9 cellular contexts compared by ENCODE assay signal in the genomic region with DNA sequence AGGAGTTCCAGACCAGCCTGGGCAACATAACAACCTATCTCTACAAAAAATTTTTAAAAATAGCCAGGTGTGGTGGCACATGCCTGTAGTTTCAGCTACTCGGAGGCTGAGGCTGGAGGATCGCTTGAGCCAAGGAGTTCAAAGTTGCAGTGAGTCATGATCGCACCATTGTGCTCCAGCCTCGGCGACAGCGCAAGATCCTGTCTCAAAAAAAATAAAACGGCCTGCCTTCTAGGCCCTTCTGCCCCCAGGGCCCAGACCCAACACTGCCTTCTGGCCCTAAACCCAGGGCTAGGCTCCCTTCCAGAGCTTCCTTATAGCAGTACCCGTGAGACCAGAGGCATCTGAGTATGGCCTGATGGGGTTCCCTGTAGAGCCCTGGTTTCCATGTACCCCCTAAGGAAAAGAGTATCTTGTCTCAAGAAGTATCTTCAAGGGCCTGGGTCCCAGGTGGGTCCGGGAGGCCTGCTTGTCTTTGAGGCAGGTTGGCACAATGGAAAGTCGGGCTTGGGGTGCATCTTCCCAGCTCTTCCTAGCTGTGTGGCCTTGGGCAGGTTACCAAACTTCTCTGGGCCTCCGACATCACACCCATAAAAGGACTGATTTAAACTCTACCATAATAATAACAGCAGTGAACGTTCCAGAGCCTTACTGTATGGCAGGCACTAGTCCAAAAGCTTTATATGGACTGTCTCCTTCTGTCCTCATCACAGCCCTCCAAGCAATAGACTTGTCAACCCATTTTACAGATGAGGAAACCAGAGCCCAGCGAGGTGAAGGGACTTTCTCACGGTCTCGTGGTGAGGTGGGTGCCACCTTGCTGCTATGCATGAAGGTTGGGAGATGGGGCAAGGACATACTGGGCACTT. TPM values are rescaled to one million over a fixed set of nuclear protein-coding genes. Genes with fewer than 3 reads are reported as not detected.
DNase-seq lines count a peak whose midpoint lies in the region; ATAC-seq and TF ChIP-seq lines count a peak whose summit lies in the region.
"Had no signal": no experiment of that assay in that cellular context is flagged by ENCODE, and none has a peak within 500 bp of the region (broad histone marks: within the 10 kb centered on the region; RNA-seq: fewer than 3 reads in every experiment).

No MANE protein-coding gene starts in this region.

- H3K27ac ChIP-seq in left lung (peak overlapping the region; percentile 75 to 84), urinary bladder (ENCODE audit: low read depth) (peak overlapping the region; percentile 95)

- peak overlapping the region; percentile 72 for H3K27ac Mint-ChIP-seq in activated naive CD4-positive, alpha-beta T cell treated with anti-CD3 and anti-CD28 coated beads, Interleukin-2, amount 10 ng/mL, durations not matched to agents 7 days and 5 days
- no peak overlapping the region for H3K27ac Mint-ChIP-seq in activated naive CD4-positive, alpha-beta T cell treated with anti-CD3 and anti-CD28 coated beads for 36 hours
- H3K27ac Mint-ChIP-seq: B cell had no signal

- no peaks in the 10 kb centered on the region for H3K9me3 ChIP-seq in left lung

- H3K9me3 Mint-ChIP-seq in activated naive CD4-positive, alpha-beta T cell treated with anti-CD3 and anti-CD28 coated beads, Interleukin-2, amount 10 ng/mL, durations not matched to agents 7 days and 5 days = no peaks in the 10 kb centered on the region
- no peaks in the 10 kb centered on the region for H3K9me3 Mint-ChIP-seq in activated naive CD4-positive, alpha-beta T cell treated with anti-CD3 and anti-CD28 coated beads for 36 hours
- H3K9me3 Mint-ChIP-seq: dendritic cell treated with granulocyte-macrophage colony-stimulating factor and Interleukin-4, amounts not matched to agents 40 ng/mL and 50 ng/mL, for 4 days had no signal

- peaks cover 61% of the 10 kb centered on the region for H3K36me3 Mint-ChIP-seq in activated naive CD4-positive, alpha-beta T cell treated with anti-CD3 and anti-CD28 coated beads, Interleukin-2, amount 10 ng/mL, durations not matched to agents 7 days and 5 days
- H3K36me3 Mint-ChIP-seq in activated naive CD4-positive, alpha-beta T cell treated with anti-CD3 and anti-CD28 coated beads for 36 hours (ENCODE audit: low read depth) = peaks cover 5% of the 10 kb centered on the region

- 68% methylated on average over 15 of the region's 15 CpGs for WGBS in urinary bladder

- H3K4me1 Mint-ChIP-seq in activated naive CD4-positive, alpha-beta T cell treated with anti-CD3 and anti-CD28 coated beads, Interleukin-2, amount 10 ng/mL, durations not matched to agents 7 days and 5 days = peaks cover 82% of the 10 kb centered on the region
- peaks cover 56% of the 10 kb centered on the region for H3K4me1 Mint-ChIP-seq in activated naive CD4-positive, alpha-beta T cell treated with anti-CD3 and anti-CD28 coated beads for 36 hours (ENCODE audit: low read depth)

- DNase-seq in activated naive CD4-positive, alpha-beta T cell treated with anti-CD3 and anti-CD28 coated beads, Interleukin-2, amount 10 ng/mL, durations not matched to agents 7 days and 5 days = no peak
- DNase-seq in activated naive CD4-positive, alpha-beta T cell treated with anti-CD3 and anti-CD28 coated beads for 36 hours = no peak
- DNase-seq in left lung (no peak), GM03348 (ENCODE audit: low spot score) (no peak)
- DNase-seq: KBM-7 had no signal

- no peaks in the 10 kb centered on the region for H3K27me3 ChIP-seq in left lung

- peaks cover 13 to 59% of the 10 kb centered on the region in 2 donors for H3K4me1 ChIP-seq in left lung
- peaks cover 4% of the 10 kb centered on the region for H3K4me1 ChIP-seq in urinary bladder (ENCODE audit: insufficient read depth)

- ATAC-seq in left lung = no peak
- ATAC-seq in HG03354 (IDR thresholded peaks at IDR 0.05; ENCODE audit: poor library complexity, severe bottlenecking, unreplicated experiment) = no peak

- CTCF ChIA-PET in activated naive CD4-positive, alpha-beta T cell treated with anti-CD3 and anti-CD28 coated beads, Interleukin-2, amount 10 ng/mL, durations not matched to agents 7 days and 5 days (lab: Charles Lee) = no interaction called here
- CTCF ChIA-PET in activated naive CD4-positive, alpha-beta T cell treated with anti-CD3 and anti-CD28 coated beads for 36 hours (lab: Charles Lee) = interaction anchor here (0.6 to 0.8 kb wide), 2 partner anchors 37 to 280 kb away, joined by 3 to 5 read pairs; no protein-coding TSS in a partner anchor

- H3K4me3 ChIP-seq in left lung (no peak overlapping the region), urinary bladder (ENCODE audit: low read depth, low read length) (no peak overlapping the region)

- intact Hi-C loops in activated naive CD4-positive, alpha-beta T cell treated with anti-CD3 and anti-CD28 coated beads for 36 hours (cut with micrococcal nuclease) = no loop called here
- intact Hi-C loops in left lung (cut with DNase I) = no loop called here

- no peak overlapping the region for H3K4me3 Mint-ChIP-seq in activated naive CD4-positive, alpha-beta T cell treated with anti-CD3 and anti-CD28 coated beads, Interleukin-2, amount 10 ng/mL, durations not matched to agents 7 days and 5 days
- H3K4me3 Mint-ChIP-seq in activated naive CD4-positive, alpha-beta T cell treated with anti-CD3 and anti-CD28 coated beads for 36 hours = no peak overlapping the region
- H3K4me3 Mint-ChIP-seq: B cell; dendritic cell treated with granulocyte-macrophage colony-stimulating factor and Interleukin-4, amounts not matched to agents 40 ng/mL and 50 ng/mL, for 4 days had no signal

- H3K27me3 Mint-ChIP-seq in activated naive CD4-positive, alpha-beta T cell treated with anti-CD3 and anti-CD28 coated beads, Interleukin-2, amount 10 ng/mL, durations not matched to agents 7 days and 5 days = no peaks in the 10 kb centered on the region
- no peaks in the 10 kb centered on the region for H3K27me3 Mint-ChIP-seq in activated naive CD4-positive, alpha-beta T cell treated with anti-CD3 and anti-CD28 coated beads for 36 hours (ENCODE audit: low read depth)
- H3K27me3 Mint-ChIP-seq: B cell; dendritic cell treated with granulocyte-macrophage colony-stimulating factor and Interleukin-4, amounts not matched to agents 40 ng/mL and 50 ng/mL, for 4 days had no signal

- H3K36me3 ChIP-seq in left lung = peaks cover 0 to 86% of the 10 kb centered on the region in 2 donors
- no peaks in the 10 kb centered on the region for H3K36me3 ChIP-seq in urinary bladder (ENCODE audit: insufficient read depth)

- TF ChIP-seq CTCF in left lung (IDR thresholded peaks at IDR 0.05) = no peak

RNA-seq across cellular contexts. Expression of gene LRRC8A, which starts 9.7 kb away (rescaled TPM):
- 10 to 100 TPM; 13.1 to 13.2 TPM for total RNA-seq in activated naive CD4-positive, alpha-beta T cell treated with anti-CD3 and anti-CD28 coated beads for 36 hours
- total RNA-seq in left lung (10 to 100 TPM; 61.9 to 70.6 TPM), urinary bladder (17.1 TPM)
- polyA plus RNA-seq in urinary bladder = 62.3 TPM

RNA-seq across cellular contexts. Expression of gene KYAT1, which starts 9.8 kb away (rescaled TPM):
- 10 to 100 TPM; 29.6 to 33.6 TPM for total RNA-seq in activated naive CD4-positive, alpha-beta T cell treated with anti-CD3 and anti-CD28 coated beads for 36 hours
- total RNA-seq in left lung = 1 to 10 TPM; 6.2 to 7.4 TPM
- total RNA-seq in urinary bladder = 5.4 TPM
- polyA plus RNA-seq in urinary bladder = 7.8 TPM

RNA-seq across cellular contexts. Expression of gene PHYHD1, which starts 29.2 kb away (rescaled TPM):
- under 1 TPM; 0.44 to 0.50 TPM for total RNA-seq in activated naive CD4-positive, alpha-beta T cell treated with anti-CD3 and anti-CD28 coated beads for 36 hours
- total RNA-seq in left lung (10 to 100 TPM; 32.6 to 49.4 TPM), urinary bladder (16.8 TPM)
- polyA plus RNA-seq in urinary bladder = 34.8 TPM

RNA-seq across cellular contexts. Expression of gene DOLK, which starts 55.8 kb away (rescaled TPM):
- total RNA-seq in activated naive CD4-positive, alpha-beta T cell treated with anti-CD3 and anti-CD28 coated beads for 36 hours = 1 to 10 TPM; 2.5 to 2.7 TPM
- total RNA-seq in left lung (10 to 100 TPM; 14.9 to 19.4 TPM), urinary bladder (11.3 TPM)
- 16.4 TPM for polyA plus RNA-seq in urinary bladder

RNA-seq across cellular contexts. Expression of gene NUP188, which starts 55.9 kb away (rescaled TPM):
- 100 to 1,000 TPM; 101 to 112 TPM for total RNA-seq in activated naive CD4-positive, alpha-beta T cell treated with anti-CD3 and anti-CD28 coated beads for 36 hours
- total RNA-seq in left lung (10 to 100 TPM; 42.6 to 60.9 TPM), urinary bladder (43.1 TPM)
- polyA plus RNA-seq in urinary bladder = 20.3 TPM

Comparison
In these comparisons a context has a peak if more than half of its experiments do, and no peak if none do; other contexts are left out.
1. RNA of gene PHYHD1, which starts 29.2 kb away (total RNA-seq): 32.6 to 49.4 TPM in left lung and 16.8 TPM in urinary bladder (single experiment); 0.44 to 0.50 TPM in activated naive CD4-positive, alpha-beta T cell treated with anti-CD3 and anti-CD28 coated beads for 36 hours; every median in the first group is over 10 times any median in the second.